17 cellular contexts compared by ENCODE assay signal in genomic region chr11:122785156-122785605, GRCh38. TPM values are rescaled to one million over a fixed set of nuclear protein-coding genes. Genes with fewer than 3 reads are reported as not detected.
DNase-seq lines count a peak whose midpoint lies in the region; ATAC-seq lines count a peak whose summit lies in the region.
"Had no signal": no experiment of that assay in that cellular context is flagged by ENCODE, and none has a peak within 500 bp of the region (broad histone marks: within the 10 kb centered on the region; RNA-seq: fewer than 3 reads in every experiment).

No MANE protein-coding gene starts in this region.

- intact Hi-C loops in sciatic nerve (cut with DNase I), result no loop called here

- no peaks in the 10 kb centered on the region for H3K9me3 Mint-ChIP-seq in T-helper 2 cell treated with Interferon-gamma antibody and Interleukin-4, amounts not matched to agents 5 μg/mL and 100 μg/mL, for 36 hours
- H3K9me3 Mint-ChIP-seq: natural killer cell treated with Interleukin-12 subunit alpha and Interleukin-12 subunit beta and Interleukin-15 and Interleukin-18, amount 100 ng/mL, for 72 hours; T-helper 1 cell treated with Interleukin-12 subunit alpha and Interleukin-12 subunit beta and Interleukin-4 antibody, amounts not matched to agents 30 μg/mL and 1 μg/mL, for 36 hours had no signal

- DNase-seq in NCI-H2227 (lab: John Stamatoyannopoulos, UW; ENCODE audit: unreplicated experiment) (peak; percentile 42), NCI-H2227 treated with DMSO at 0.1 percent for 48 hours (lab: John Stamatoyannopoulos, UW) (no peak), fibroblast of gingiva (ENCODE audit: low read depth) (peak; percentile 57), sciatic nerve (ENCODE audit: low spot score) (no peak), HUDEP-2 (lab: John Stamatoyannopoulos, UW; ENCODE audit: unreplicated experiment in 76 of 76) (no peak), SKM-1 treated with dmso at 0.1 percent for 144 hours (lab: John Stamatoyannopoulos, UW; ENCODE audit: unreplicated experiment) (no peak), pons (ENCODE audit: low spot score) (no peak)
- DNase-seq in T-helper 2 cell treated with Interferon-gamma antibody and Interleukin-4, amounts not matched to agents 5 μg/mL and 100 μg/mL, for 36 hours (ENCODE audit: low spot score), result no peak
- DNase-seq: activated CD4-positive, alpha-beta T cell treated with anti-CD3 and anti-CD28 coated beads for 4 hours; activated T-cell treated with anti-CD3 and anti-CD28 coated beads for 4 hours; NCI-H2029; stimulated activated CD4-positive, alpha-beta T cell treated with anti-CD3 and anti-CD28 coated beads, Interleukin-2, amount 100 ng/mL, for 48 hours had no signal

- ATAC-seq in sciatic nerve, result peak; percentile 24
- ATAC-seq: natural killer cell treated with Interleukin-12 subunit alpha and Interleukin-12 subunit beta and Interleukin-15 and Interleukin-18, amount 100 ng/mL, for 72 hours had no signal

- H3K36me3 Mint-ChIP-seq in T-helper 2 cell treated with Interferon-gamma antibody and Interleukin-4, amounts not matched to agents 5 μg/mL and 100 μg/mL, for 36 hours (ENCODE audit: low read depth), result peaks cover 5% of the 10 kb centered on the region
- H3K36me3 Mint-ChIP-seq: natural killer cell treated with Interleukin-12 subunit alpha and Interleukin-12 subunit beta and Interleukin-15 and Interleukin-18, amount 100 ng/mL, for 72 hours had no signal

- H3K4me1 Mint-ChIP-seq in T-helper 2 cell treated with Interferon-gamma antibody and Interleukin-4, amounts not matched to agents 5 μg/mL and 100 μg/mL, for 36 hours (ENCODE audit: low read depth), result no peaks in the 10 kb centered on the region

- no peak overlapping the region for H3K27ac Mint-ChIP-seq in T-helper 2 cell treated with Interferon-gamma antibody and Interleukin-4, amounts not matched to agents 5 μg/mL and 100 μg/mL, for 36 hours
- H3K27ac Mint-ChIP-seq: natural killer cell treated with Interleukin-12 subunit alpha and Interleukin-12 subunit beta and Interleukin-15 and Interleukin-18, amount 100 ng/mL, for 72 hours; T-helper 1 cell treated with Interleukin-12 subunit alpha and Interleukin-12 subunit beta and Interleukin-4 antibody, amounts not matched to agents 30 μg/mL and 1 μg/mL, for 36 hours had no signal

- H3K27me3 Mint-ChIP-seq in T-helper 2 cell treated with Interferon-gamma antibody and Interleukin-4, amounts not matched to agents 5 μg/mL and 100 μg/mL, for 36 hours (ENCODE audit: low read depth), result no peaks in the 10 kb centered on the region
- H3K27me3 Mint-ChIP-seq: natural killer cell treated with Interleukin-12 subunit alpha and Interleukin-12 subunit beta and Interleukin-15 and Interleukin-18, amount 100 ng/mL, for 72 hours had no signal

- H3K4me3 Mint-ChIP-seq in T-helper 2 cell treated with Interferon-gamma antibody and Interleukin-4, amounts not matched to agents 5 μg/mL and 100 μg/mL, for 36 hours, result no peak overlapping the region
- H3K4me3 Mint-ChIP-seq: natural killer cell treated with Interleukin-12 subunit alpha and Interleukin-12 subunit beta and Interleukin-15 and Interleukin-18, amount 100 ng/mL, for 72 hours; T-helper 1 cell treated with Interleukin-12 subunit alpha and Interleukin-12 subunit beta and Interleukin-4 antibody, amounts not matched to agents 30 μg/mL and 1 μg/mL, for 36 hours had no signal

RNA-seq across cellular contexts. Expression of gene CRTAM, which starts 53.1 kb away (rescaled TPM):
- 1.9 TPM for total RNA-seq in sciatic nerve
- total RNA-seq: A172, dermis blood vessel endothelial cell, HT1080 had no signal

Comparison
In these comparisons a context has a peak if more than half of its experiments do, and no peak if none do; other contexts are left out.
1. DNase-seq: peak in NCI-H2227 (single experiment) and fibroblast of gingiva (single experiment); none in NCI-H2227 treated with DMSO at 0.1 percent for 48 hours (single experiment), sciatic nerve (single experiment), HUDEP-2 (0 of 76), SKM-1 treated with dmso at 0.1 percent for 144 hours (single experiment), T-helper 2 cell treated with Interferon-gamma antibody and Interleukin-4, amounts not matched to agents 5 μg/mL and 100 μg/mL, for 36 hours (single experiment) and pons (single experiment).